Comparison of ENCODE assay signal across 20 cellular contexts in the genomic region with DNA sequence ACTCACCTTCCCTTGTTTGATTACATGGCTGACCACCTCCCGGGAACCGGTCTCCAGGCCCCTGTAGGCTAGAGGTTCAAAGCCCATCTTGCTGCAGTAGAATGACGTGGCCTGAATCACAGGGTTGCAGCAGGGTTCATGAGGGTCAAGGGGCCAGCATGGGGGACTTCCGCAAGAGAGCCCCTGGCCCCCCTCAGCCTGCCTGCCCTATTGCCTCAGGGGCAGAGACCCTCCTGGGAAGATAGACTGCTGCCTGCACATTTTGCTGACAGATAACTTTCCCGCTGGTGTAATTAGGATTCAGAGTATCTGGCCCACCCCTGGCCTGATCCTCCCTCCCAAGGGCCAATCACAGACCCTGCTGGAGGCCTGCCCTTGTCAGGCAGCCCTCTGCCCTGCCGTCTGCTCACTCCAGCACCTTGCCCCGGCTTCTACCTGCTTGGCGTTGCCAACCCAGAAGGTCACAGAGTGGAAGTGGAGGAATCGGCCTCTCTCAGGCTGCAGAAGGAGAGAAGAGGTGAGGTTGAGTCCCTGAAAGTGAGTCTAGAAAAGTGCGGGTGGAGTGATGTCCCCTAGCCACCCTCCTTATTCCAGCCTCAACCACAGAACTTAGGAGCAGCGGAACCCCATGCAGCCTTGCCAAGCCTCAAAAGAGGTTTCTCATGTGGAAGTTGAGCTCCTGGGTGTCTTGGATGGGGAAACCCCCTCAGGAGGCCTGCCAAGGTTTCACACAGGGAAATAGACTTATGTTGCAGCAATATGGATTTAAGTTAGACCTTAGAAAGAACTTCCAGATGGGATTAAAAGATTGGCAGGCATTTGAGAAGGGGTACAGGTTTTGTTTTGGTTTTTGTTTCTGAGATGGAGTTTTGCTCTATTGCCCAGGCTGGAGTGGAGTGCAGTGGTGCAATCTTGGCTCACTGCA. TPM values are rescaled to one million over a fixed set of nuclear protein-coding genes. Genes with fewer than 3 reads are reported as not detected.
A peak's percentile ranks its signal among the peaks of the same experiment; 100 is the strongest.
DNase-seq lines count a peak whose midpoint lies in the region; ATAC-seq, FAIRE-seq and TF ChIP-seq lines count a peak whose summit lies in the region.
"Had no signal": no experiment of that assay in that cellular context is flagged by ENCODE, and none has a peak within 500 bp of the region (broad histone marks: within the 10 kb centered on the region; RNA-seq: fewer than 3 reads in every experiment).

No MANE protein-coding gene starts in this region.

- 81 to 84% (median 81%) methylated on average over 6 to 11 of the region's 11 CpGs for WGBS in adrenal gland, 4 donors
- 64% methylated on average over 11 of the region's 11 CpGs for WGBS in hepatocyte (ENCODE audit: low lambda C conversion rate, missing lambda C conversion rate)
- WGBS in pancreas, 2 donors: 75 to 80% methylated on average over 11 of the region's 11 CpGs

- no peaks in the 10 kb centered on the region for H4K20me1 ChIP-seq in hepatocyte (ENCODE audit: insufficient read depth, poor library complexity, severe bottlenecking)

- H3K4me3 ChIP-seq in ACC112 (ENCODE audit: low read depth, low read length) (no peak overlapping the region), adrenal gland (no peak overlapping the region), hepatocyte (no peak overlapping the region), pancreas (no peak overlapping the region)
- H3K4me3 ChIP-seq: GM23248, heart left ventricle, testis had no signal

- no peak overlapping the region for H3K4me2 ChIP-seq in hepatocyte

- no peaks in the 10 kb centered on the region for H3K9me2 ChIP-seq in hepatocyte (replicated peaks; ENCODE audit: insufficient read depth)

- TF ChIP-seq CTCF in adrenal gland (IDR thresholded peaks at IDR 0.05): no peak
- no peak for TF ChIP-seq CTCF in hepatocyte (IDR thresholded peaks at IDR 0.05; ENCODE audit: poor library complexity)
- TF ChIP-seq CTCF in pancreas (IDR thresholded peaks at IDR 0.05): no peak

- H2AFZ ChIP-seq in ACC112 (ENCODE audit: low read length, unreplicated experiment): no peak overlapping the region
- no peak overlapping the region for H2AFZ ChIP-seq in hepatocyte
- H2AFZ ChIP-seq: GM23248 had no signal

- no peak for FAIRE-seq in pancreas (lab: Jason Lieb, UNC)
- FAIRE-seq: A204.1 had no signal

- H3K79me2 ChIP-seq in ACC112 (ENCODE audit: control insufficient read depth, insufficient read depth, low read length, unreplicated experiment) (no peaks in the 10 kb centered on the region), hepatocyte (no peaks in the 10 kb centered on the region)

- H3K36me3 ChIP-seq in ACC112 (ENCODE audit: insufficient read depth, low read length) (no peaks in the 10 kb centered on the region), adrenal gland (replicated peaks in 1 of 2) (no peaks in the 10 kb centered on the region), hepatocyte (replicated peaks; ENCODE audit: insufficient read depth, low read depth) (no peaks in the 10 kb centered on the region), pancreas (no peaks in the 10 kb centered on the region)
- H3K36me3 ChIP-seq: heart left ventricle had no signal

- H3K27ac ChIP-seq in ACC112 (ENCODE audit: low read depth, low read length) (peak overlapping the region; percentile 88; the same call in 1 of the 2 replicates), adrenal gland (peak overlapping the region in 3 of 5 donors; percentile 90 to 95 (median 95)), hepatocyte (peak overlapping the region; percentile 87), pancreas (peak overlapping the region in 3 of 4 donors; percentile 66 to 84 (median 78))

- no peaks in the 10 kb centered on the region for H3K27me3 ChIP-seq in ACC112 (ENCODE audit: insufficient read depth, low read length)
- H3K27me3 ChIP-seq in adrenal gland: no peaks in the 10 kb centered on the region
- H3K27me3 ChIP-seq in hepatocyte: no peaks in the 10 kb centered on the region
- H3K27me3 ChIP-seq in pancreas: no peaks in the 10 kb centered on the region
- H3K27me3 ChIP-seq: heart left ventricle, testis had no signal

- no peaks in the 10 kb centered on the region for H3K36me3 Mint-ChIP-seq in activated naive CD4-positive, alpha-beta T cell treated with anti-CD3 and anti-CD28 coated beads, Interleukin-2, amount 50 U/mL, for 72 hours

- H3K4me1 ChIP-seq in ACC112 (ENCODE audit: control insufficient read depth, insufficient read depth, low read length, unreplicated experiment) (peaks cover 35% of the 10 kb centered on the region), adrenal gland (replicated peaks in 1 of 2) (peaks cover 14% of the 10 kb centered on the region in 2 donors), hepatocyte (ENCODE audit: insufficient read depth) (peaks cover 33% of the 10 kb centered on the region), pancreas (peaks cover 0 to 19% (median 19%) of the 10 kb centered on the region in 3 donors)

- H3K9me3 ChIP-seq in adrenal gland (replicated peaks in 1 of 3): no peaks in the 10 kb centered on the region
- H3K9me3 ChIP-seq in hepatocyte (ENCODE audit: low read depth): no peaks in the 10 kb centered on the region
- no peaks in the 10 kb centered on the region for H3K9me3 ChIP-seq in pancreas
- H3K9me3 ChIP-seq: heart left ventricle, testis had no signal

- no peaks in the 10 kb centered on the region for H3K9me3 Mint-ChIP-seq in activated naive CD4-positive, alpha-beta T cell treated with anti-CD3 and anti-CD28 coated beads, Interleukin-2, amount 50 U/mL, for 72 hours
- H3K9me3 Mint-ChIP-seq: activated CD4-positive, alpha-beta memory T cell treated with anti-CD3 and anti-CD28 coated beads, Interleukin-2, amount 10 ng/mL, durations not matched to agents 7 days and 5 days; activated naive CD8-positive, alpha-beta T cell treated with anti-CD3 and anti-CD28 coated beads, Interleukin-2, amount 50 U/mL, for 24 hours; activated T-cell treated with anti-CD3 and anti-CD28 coated beads, Interleukin-2, amount 50 U/mL, for 72 hours; CD4-positive, alpha-beta T cell had no signal

- no peak overlapping the region for H3K27ac Mint-ChIP-seq in activated naive CD4-positive, alpha-beta T cell treated with anti-CD3 and anti-CD28 coated beads, Interleukin-2, amount 50 U/mL, for 72 hours
- H3K27ac Mint-ChIP-seq: activated CD4-positive, alpha-beta memory T cell treated with anti-CD3 and anti-CD28 coated beads, Interleukin-2, amount 10 ng/mL, durations not matched to agents 7 days and 5 days; activated naive CD8-positive, alpha-beta T cell treated with anti-CD3 and anti-CD28 coated beads, Interleukin-2, amount 50 U/mL, for 24 hours; activated T-cell treated with anti-CD3 and anti-CD28 coated beads, Interleukin-2, amount 50 U/mL, for 72 hours; CD4-positive, alpha-beta T cell had no signal

- DNase-seq in adrenal gland: no peak
- no peak for DNase-seq in hepatocyte (ENCODE audit: low spot score)
- no peak for DNase-seq in pancreas
- no peak for DNase-seq in nucleus accumbens (lab: John Stamatoyannopoulos, UW)
- DNase-seq in activated naive CD4-positive, alpha-beta T cell treated with anti-CD3 and anti-CD28 coated beads, Interleukin-2, amount 50 U/mL, for 72 hours (ENCODE audit: low spot score in 2 of 2): no peak
- DNase-seq: activated CD4-positive, alpha-beta memory T cell treated with anti-CD3 and anti-CD28 coated beads, Interleukin-2, amount 10 ng/mL, durations not matched to agents 7 days and 5 days; activated naive CD8-positive, alpha-beta T cell treated with anti-CD3 and anti-CD28 coated beads, Interleukin-2, amount 50 U/mL, for 24 hours; activated T-cell treated with anti-CD3 and anti-CD28 coated beads, Interleukin-2, amount 50 U/mL, for 72 hours; CD4-positive, alpha-beta T cell; DMS79; GM23248; heart left ventricle; kidney glomerular epithelial cell; NCI-H2081; testis had no signal

- no peak for TF ChIP-seq POLR2A in adrenal gland (IDR thresholded peaks at IDR 0.05)

- intact Hi-C loops in adrenal gland (cut with DNase I) (no loop called here), pancreas (cut with DNase I) (no loop called here)

- ATAC-seq in pancreas (no peak), HG02610 (IDR thresholded peaks at IDR 0.05; ENCODE audit: unreplicated experiment) (no peak), SK-N-SH treated with all-trans-retinoic acid at 6 μM for 48 hours (no peak)
- ATAC-seq in activated naive CD4-positive, alpha-beta T cell treated with anti-CD3 and anti-CD28 coated beads, Interleukin-2, amount 50 U/mL, for 72 hours: no peak
- ATAC-seq: activated naive CD8-positive, alpha-beta T cell treated with anti-CD3 and anti-CD28 coated beads, Interleukin-2, amount 50 U/mL, for 24 hours; activated T-cell treated with anti-CD3 and anti-CD28 coated beads, Interleukin-2, amount 50 U/mL, for 72 hours; heart left ventricle had no signal

RNA-seq across cellular contexts. Expression of gene HPD, which starts 1.1 kb away (rescaled TPM):
- total RNA-seq in adrenal gland (10 to 100 TPM in 2 of 8 donors, 1 to 10 TPM in 6; 1.6 to 13.0 (median 4.1) TPM), hepatocyte (35.8 and 39.2 TPM in 2 replicates), pancreas (1 to 10 TPM in 5 of 6 donors, under 1 TPM in 1; 0.71 to 3.0 (median 1.9) TPM)
- polyA plus RNA-seq in adrenal gland (1 to 10 TPM; 3.4 to 7.9 (median 4.4) TPM), hepatocyte (9.2 and 20.9 TPM in 2 replicates), pancreas (1 to 10 TPM; 2.8 to 3.9 TPM)
- total RNA-seq in activated naive CD4-positive, alpha-beta T cell treated with anti-CD3 and anti-CD28 coated beads, Interleukin-2, amount 50 U/mL, for 72 hours: under 1 TPM in 1 of 2 donors, not detected in 1; 0.16 TPM
- total RNA-seq: activated CD4-positive, alpha-beta memory T cell treated with anti-CD3 and anti-CD28 coated beads, Interleukin-2, amount 10 ng/mL, durations not matched to agents 7 days and 5 days; activated T-cell treated with anti-CD3 and anti-CD28 coated beads, Interleukin-2, amount 50 U/mL, for 72 hours; CD4-positive, alpha-beta T cell; GM23248; pulmonary artery endothelial cell had no signal
- polyA plus RNA-seq: GM23248 had no signal

RNA-seq across cellular contexts. Expression of gene PSMD9, which starts 31.0 kb away (rescaled TPM):
- 100 to 1,000 TPM in 1 of 8 donors, 10 to 100 TPM in 7; 45.3 to 145 (median 57.3) TPM for total RNA-seq in adrenal gland
- polyA plus RNA-seq in adrenal gland: 10 to 100 TPM; 31.4 to 32.7 (median 31.5) TPM
- 61.4 and 106 TPM in 2 replicates for total RNA-seq in hepatocyte
- polyA plus RNA-seq in hepatocyte: 105 and 114 TPM in 2 replicates
- 10 to 100 TPM; 22.4 to 32.8 (median 25.6) TPM for total RNA-seq in pancreas
- 10 to 100 TPM; 20.5 to 39.4 TPM for polyA plus RNA-seq in pancreas
- 10 to 100 TPM; 65.0 to 66.0 TPM for total RNA-seq in activated naive CD4-positive, alpha-beta T cell treated with anti-CD3 and anti-CD28 coated beads, Interleukin-2, amount 50 U/mL, for 72 hours

RNA-seq across cellular contexts. Expression of gene SETD1B, which starts 53.8 kb away (rescaled TPM):
- 10 to 100 TPM in 7 of 8 donors, 1 to 10 TPM in 1; 5.3 to 25.9 (median 13.6) TPM for total RNA-seq in adrenal gland
- 10 to 100 TPM in 1 of 3 donors, 1 to 10 TPM in 2; 5.0 to 27.3 (median 9.0) TPM for polyA plus RNA-seq in adrenal gland
- total RNA-seq in hepatocyte: 2.7 and 3.8 TPM in 2 replicates
- 2.5 and 2.7 TPM in 2 replicates for polyA plus RNA-seq in hepatocyte
- total RNA-seq in pancreas: 10 to 100 TPM; 10.5 to 16.3 (median 12.2) TPM
- polyA plus RNA-seq in pancreas: 10 to 100 TPM in 1 of 2 donors, 1 to 10 TPM in 1; 9.2 to 18.5 TPM
- 10 to 100 TPM; 13.8 to 16.7 TPM for total RNA-seq in activated naive CD4-positive, alpha-beta T cell treated with anti-CD3 and anti-CD28 coated beads, Interleukin-2, amount 50 U/mL, for 72 hours
